2 cellular contexts compared by ENCODE assay signal in the genomic region with DNA sequence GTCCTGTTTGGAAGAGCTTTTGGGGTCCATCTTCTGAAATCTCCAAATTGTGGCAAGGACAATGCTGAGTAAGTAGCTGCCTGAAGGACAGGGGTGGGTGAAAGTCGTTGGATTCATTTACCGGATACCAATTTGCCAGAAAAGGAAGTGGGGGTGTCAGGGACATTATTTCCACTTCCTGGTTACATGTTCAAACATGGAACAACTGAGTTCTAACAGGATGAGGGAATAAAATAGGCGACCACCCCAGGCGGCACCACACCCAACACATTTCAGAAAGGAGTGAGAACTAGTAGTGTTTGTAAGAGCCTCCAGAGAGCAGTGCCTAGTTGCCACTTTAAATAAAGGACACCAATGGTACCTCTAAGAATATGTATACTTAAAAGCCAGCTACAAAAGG.
TF ChIP-seq lines count a peak whose summit lies in the region.

No MANE protein-coding gene starts in this region.

TF ChIP-seq in liver, 16 proteins besides CTCF, POLR2A, EP300 and RAD21 (continued from another document):
- TF ChIP-seq ZBTB33 (IDR thresholded peaks at IDR 0.05) = no peak

TF ChIP-seq in HepG2, 621 proteins besides CTCF, POLR2A, EP300 and RAD21 (continued from another document):
- TF ChIP-seq CSRNP2 (CRISPR knock-in tag; conservative IDR thresholded peaks at IDR 0.05; ENCODE audit: low read depth) (no peak), RBM22 (optimal IDR thresholded peaks at IDR 0.05; ENCODE audit: low read length) (no peak), ZNF496 (CRISPR knock-in tag; IDR thresholded peaks at IDR 0.05; ENCODE audit: insufficient replicate concordance) (no peak), DZIP1 (CRISPR knock-in tag; IDR thresholded peaks at IDR 0.05) (no peak)
- TF ChIP-seq, protein P1, sequence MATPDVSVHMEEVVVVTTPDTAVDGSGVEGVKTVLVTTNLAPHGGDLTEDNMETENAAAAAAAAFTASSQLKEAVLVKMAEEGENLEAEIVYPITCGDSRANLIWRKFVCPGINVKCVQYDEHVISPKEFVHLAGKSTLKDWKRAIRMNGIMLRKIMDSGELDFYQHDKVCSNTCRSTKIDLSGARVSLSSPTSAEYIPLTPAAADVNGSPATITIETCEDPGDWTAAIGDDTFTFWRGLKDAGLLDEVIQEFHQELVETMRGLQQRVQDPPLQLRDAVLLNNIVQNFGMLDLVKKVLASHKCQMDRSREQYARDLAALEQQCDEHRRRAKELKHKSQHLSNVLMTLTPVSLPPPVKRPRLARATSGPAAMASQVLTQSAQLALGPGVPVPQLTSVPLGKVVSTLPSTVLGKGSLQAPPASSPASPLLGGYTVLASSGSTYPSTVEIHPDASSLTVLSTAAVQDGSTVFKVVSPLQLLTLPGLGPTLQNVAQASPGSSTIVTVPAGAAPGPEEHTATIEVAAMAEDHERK (CRISPR knock-in tag; IDR thresholded peaks at IDR 0.05; ENCODE audit: low read depth) = no peak
- TF ChIP-seq, protein P2, sequence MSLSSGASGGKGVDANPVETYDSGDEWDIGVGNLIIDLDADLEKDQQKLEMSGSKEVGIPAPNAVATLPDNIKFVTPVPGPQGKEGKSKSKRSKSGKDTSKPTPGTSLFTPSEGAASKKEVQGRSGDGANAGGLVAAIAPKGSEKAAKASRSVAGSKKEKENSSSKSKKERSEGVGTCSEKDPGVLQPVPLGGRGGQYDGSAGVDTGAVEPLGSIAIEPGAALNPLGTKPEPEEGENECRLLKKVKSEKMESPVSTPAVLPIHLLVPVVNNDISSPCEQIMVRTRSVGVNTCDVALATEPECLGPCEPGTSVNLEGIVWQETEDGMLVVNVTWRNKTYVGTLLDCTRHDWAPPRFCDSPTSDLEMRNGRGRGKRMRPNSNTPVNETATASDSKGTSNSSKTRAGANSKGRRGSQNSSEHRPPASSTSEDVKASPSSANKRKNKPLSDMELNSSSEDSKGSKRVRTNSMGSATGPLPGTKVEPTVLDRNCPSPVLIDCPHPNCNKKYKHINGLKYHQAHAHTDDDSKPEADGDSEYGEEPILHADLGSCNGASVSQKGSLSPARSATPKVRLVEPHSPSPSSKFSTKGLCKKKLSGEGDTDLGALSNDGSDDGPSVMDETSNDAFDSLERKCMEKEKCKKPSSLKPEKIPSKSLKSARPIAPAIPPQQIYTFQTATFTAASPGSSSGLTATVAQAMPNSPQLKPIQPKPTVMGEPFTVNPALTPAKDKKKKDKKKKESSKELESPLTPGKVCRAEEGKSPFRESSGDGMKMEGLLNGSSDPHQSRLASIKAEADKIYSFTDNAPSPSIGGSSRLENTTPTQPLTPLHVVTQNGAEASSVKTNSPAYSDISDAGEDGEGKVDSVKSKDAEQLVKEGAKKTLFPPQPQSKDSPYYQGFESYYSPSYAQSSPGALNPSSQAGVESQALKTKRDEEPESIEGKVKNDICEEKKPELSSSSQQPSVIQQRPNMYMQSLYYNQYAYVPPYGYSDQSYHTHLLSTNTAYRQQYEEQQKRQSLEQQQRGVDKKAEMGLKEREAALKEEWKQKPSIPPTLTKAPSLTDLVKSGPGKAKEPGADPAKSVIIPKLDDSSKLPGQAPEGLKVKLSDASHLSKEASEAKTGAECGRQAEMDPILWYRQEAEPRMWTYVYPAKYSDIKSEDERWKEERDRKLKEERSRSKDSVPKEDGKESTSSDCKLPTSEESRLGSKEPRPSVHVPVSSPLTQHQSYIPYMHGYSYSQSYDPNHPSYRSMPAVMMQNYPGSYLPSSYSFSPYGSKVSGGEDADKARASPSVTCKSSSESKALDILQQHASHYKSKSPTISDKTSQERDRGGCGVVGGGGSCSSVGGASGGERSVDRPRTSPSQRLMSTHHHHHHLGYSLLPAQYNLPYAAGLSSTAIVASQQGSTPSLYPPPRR (CRISPR knock-in tag; IDR thresholded peaks at IDR 0.05; ENCODE audit: borderline replicate concordance) = no peak
